13 cellular contexts compared by ENCODE assay signal in genomic region chr11:69321877-69322350, GRCh38. TPM values are rescaled to one million over a fixed set of nuclear protein-coding genes. Genes with fewer than 3 reads are reported as not detected.
DNase-seq lines count a peak whose midpoint lies in the region; ATAC-seq and TF ChIP-seq lines count a peak whose summit lies in the region.
"Had no signal": no experiment of that assay in that cellular context is flagged by ENCODE, and none has a peak within 500 bp of the region (broad histone marks: within the 10 kb centered on the region; RNA-seq: fewer than 3 reads in every experiment).

No MANE protein-coding gene starts in this region.

- H3K27me3 ChIP-seq in left ventricle myocardium inferior (ENCODE audit: low read depth) (no peaks in the 10 kb centered on the region), upper lobe of right lung (no peaks in the 10 kb centered on the region)

- TF ChIP-seq CTCF in left ventricle myocardium inferior (IDR thresholded peaks at IDR 0.05; ENCODE audit: borderline replicate concordance) = no peak
- TF ChIP-seq CTCF in fibroblast of pulmonary artery (IDR thresholded peaks at IDR 0.05; ENCODE audit: low read length, missing control alignments) = no peak
- TF ChIP-seq CTCF in upper lobe of right lung (IDR thresholded peaks at IDR 0.05) = no peak

- H3K27ac ChIP-seq in left ventricle myocardium inferior (replicated peaks) (no peak overlapping the region), upper lobe of right lung (no peak overlapping the region)
- H3K27ac ChIP-seq: C4-2B had no signal

- H3K4me3 ChIP-seq in left ventricle myocardium inferior (no peak overlapping the region), fibroblast of pulmonary artery (replicated peaks; ENCODE audit: low read depth, low read length) (no peak overlapping the region), upper lobe of right lung (no peak overlapping the region)

- intact Hi-C loops in cardiac septum (cut with DNase I) (no loop called here), left ventricle myocardium inferior (cut with micrococcal nuclease) (no loop called here), upper lobe of right lung (cut with DNase I) (no loop called here)

- no peaks in the 10 kb centered on the region for H3K36me3 ChIP-seq in left ventricle myocardium inferior
- H3K36me3 ChIP-seq in upper lobe of right lung = no peaks in the 10 kb centered on the region

- no peak for ATAC-seq in upper lobe of right lung
- ATAC-seq in GM21367 (IDR thresholded peaks at IDR 0.05; ENCODE audit: unreplicated experiment) = no peak
- ATAC-seq: naive thymus-derived CD8-positive, alpha-beta T cell had no signal

- H3K4me1 ChIP-seq in left ventricle myocardium inferior (no peaks in the 10 kb centered on the region), upper lobe of right lung (no peaks in the 10 kb centered on the region)

- DNase-seq in cardiac septum (ENCODE audit: low spot score) (peak; percentile 5), left ventricle myocardium inferior (no peak), T1000 (lab: John Stamatoyannopoulos, UW) (peak; percentile 65), fibroblast of pulmonary artery (ENCODE audit: low read depth) (peak; percentile 83), upper lobe of right lung (peak; percentile 27), NCI-H69 (lab: John Stamatoyannopoulos, UW) (no peak), NCI-H1436 treated with DMSO at 0.1 percent for 48 hours (lab: John Stamatoyannopoulos, UW) (no peak)
- DNase-seq: Karpas-422; naive thymus-derived CD8-positive, alpha-beta T cell; NCI-H526 treated with DMSO at 0.1 percent for 48 hours; stimulated activated CD4-positive, alpha-beta T cell treated with anti-CD3 and anti-CD28 coated beads, Interleukin-12 subunit alpha, Interleukin-12 subunit beta, amount 100 ng/mL, for 4 hours had no signal

- peaks cover 18% of the 10 kb centered on the region for H3K9me3 ChIP-seq in left ventricle myocardium inferior (replicated peaks)
- no peaks in the 10 kb centered on the region for H3K9me3 ChIP-seq in upper lobe of right lung

RNA-seq across cellular contexts. Expression of gene MYEOV, which starts 28.0 kb away (rescaled TPM):
- total RNA-seq in cardiac septum (not detected), left ventricle myocardium inferior (not detected), upper lobe of right lung (0.23 TPM)
- total RNA-seq: naive thymus-derived CD8-positive, alpha-beta T cell had no signal

Comparison
In these comparisons a context has a peak if more than half of its experiments do, and no peak if none do; other contexts are left out.
1. DNase-seq: peak in cardiac septum (single experiment), T1000 (single experiment), fibroblast of pulmonary artery (single experiment) and upper lobe of right lung (single experiment); none in left ventricle myocardium inferior (single experiment), NCI-H69 (single experiment) and NCI-H1436 treated with DMSO at 0.1 percent for 48 hours (single experiment).